Comparison of ENCODE assay signal across 8 cellular contexts in genomic region chr15:73992594-73992898, GRCh38. TPM values are rescaled to one million over a fixed set of nuclear protein-coding genes. Genes with fewer than 3 reads are reported as not detected.
DNase-seq lines count a peak whose midpoint lies in the region; ATAC-seq and TF ChIP-seq lines count a peak whose summit lies in the region.

No MANE protein-coding gene starts in this region.

- H3K4me1 Mint-ChIP-seq in endothelial cell (ENCODE audit: unreplicated experiment): peaks cover 48% of the 10 kb centered on the region

- peak overlapping the region; percentile 44 for H4K8ac ChIP-seq in trophoblast cell (ENCODE audit: low read depth, low read length)

- no peak overlapping the region for H3K9ac ChIP-seq in trophoblast cell (ENCODE audit: low read length)

- no peaks in the 10 kb centered on the region for H3K9me3 ChIP-seq in DOHH2 (ENCODE audit: control insufficient read depth, insufficient read depth, low read length)
- H3K9me3 ChIP-seq in Peyer's patch: no peaks in the 10 kb centered on the region
- peaks cover 2% of the 10 kb centered on the region for H3K9me3 ChIP-seq in trophoblast cell (ENCODE audit: insufficient read depth, low read depth, low read length)

- no peak overlapping the region for H3K18ac ChIP-seq in trophoblast cell (ENCODE audit: low read length)

- H2BK120ac ChIP-seq in trophoblast cell (ENCODE audit: insufficient read depth, low read length, poor library complexity): no peak overlapping the region

- H3K23ac ChIP-seq in trophoblast cell (ENCODE audit: low read length): no peak overlapping the region

- no peaks in the 10 kb centered on the region for H3F3A ChIP-seq in DOHH2 (ENCODE audit: control insufficient read depth, insufficient read depth)

- in situ Hi-C loops in G401 (cut with HindIII; ENCODE audit: low sequenced_read_pairs) (no loop called here), GM13977 (cut with MboI; ENCODE audit: low pct_unique_long_range_greater_than_20kb, low sequenced_read_pairs, unreplicated experiment) (no loop called here)

- H3K14ac ChIP-seq in trophoblast cell (ENCODE audit: low read length): no peak overlapping the region

- no peak for TF ChIP-seq CTCF in DOHH2 (IDR thresholded peaks at IDR 0.05; ENCODE audit: low read depth, low read length, poor library complexity, severe bottlenecking)
- TF ChIP-seq CTCF in Peyer's patch (IDR thresholded peaks at IDR 0.05): no peak
- TF ChIP-seq CTCF in endothelial cell (IDR thresholded peaks at IDR 0.05; ENCODE audit: unreplicated experiment): peak; percentile 29
- TF ChIP-seq CTCF in GM13977 (IDR thresholded peaks at IDR 0.05; ENCODE audit: extremely low read depth, insufficient read depth, missing control alignments): no peak

- no peak overlapping the region for H4K91ac ChIP-seq in trophoblast cell (ENCODE audit: low read depth, low read length)

- no peaks in the 10 kb centered on the region for H3K9me2 ChIP-seq in DOHH2 (replicated peaks; ENCODE audit: control insufficient read depth, low read length)

- ATAC-seq in HG03095 (IDR thresholded peaks at IDR 0.05; ENCODE audit: unreplicated experiment): no peak

- H3K27me3 ChIP-seq in DOHH2 (ENCODE audit: control insufficient read depth, low read length) (no peaks in the 10 kb centered on the region), Peyer's patch (no peaks in the 10 kb centered on the region), trophoblast cell (ENCODE audit: insufficient read depth, low read length) (no peaks in the 10 kb centered on the region)

- no peak overlapping the region for H2BK5ac ChIP-seq in trophoblast cell (ENCODE audit: low read depth, low read length, poor library complexity)

- H3K79me2 ChIP-seq in DOHH2 (ENCODE audit: control insufficient read depth, low read length) (peaks cover 9% of the 10 kb centered on the region), trophoblast cell (ENCODE audit: control insufficient read depth, insufficient read depth, low read length, poor library complexity) (peaks cover 6% of the 10 kb centered on the region)

- WGBS in trophoblast cell (ENCODE audit: extremely low coverage, insufficient coverage, insufficient read length): no CpG with 5 or more reads among the region's 5 CpGs

- TF ChIP-seq POLR2A in Peyer's patch (IDR thresholded peaks at IDR 0.05): no peak

- H3K9me3 Mint-ChIP-seq in endothelial cell (ENCODE audit: unreplicated experiment): no peaks in the 10 kb centered on the region

- H3K36me3 ChIP-seq in DOHH2 (ENCODE audit: control insufficient read depth, low read length) (no peaks in the 10 kb centered on the region), Peyer's patch (no peaks in the 10 kb centered on the region), trophoblast cell (ENCODE audit: control insufficient read depth in 1 of 2, insufficient read depth in 2 of 2, low read length in 2 of 2) (no peaks in the 10 kb centered on the region)

- H2AK5ac ChIP-seq in trophoblast cell (ENCODE audit: low read length): no peak overlapping the region

- peaks cover 13% of the 10 kb centered on the region for H3K27me3 Mint-ChIP-seq in endothelial cell (ENCODE audit: unreplicated experiment)

- H4K20me1 ChIP-seq in DOHH2 (ENCODE audit: control insufficient read depth, insufficient read depth, low read depth, low read length): no peaks in the 10 kb centered on the region

- H3K4me2 ChIP-seq in DOHH2 (ENCODE audit: low read length) (peak overlapping the region; percentile 70), trophoblast cell (ENCODE audit: low read length) (peak overlapping the region; percentile 31)

- peak overlapping the region; percentile 83 for H3K4me3 Mint-ChIP-seq in endothelial cell (ENCODE audit: unreplicated experiment)

- H3K27ac ChIP-seq in DOHH2 (ENCODE audit: low read depth, low read length) (no peak overlapping the region), Peyer's patch (peak overlapping the region in 3 of 4 donors; percentile 80 to 86 (median 81)), trophoblast cell (ENCODE audit: low read depth, low read length) (no peak overlapping the region)

- DNase-seq in Peyer's patch (no peak), endothelial cell (ENCODE audit: low spot score) (no peak), trophoblast cell (no peak), G401 (ENCODE audit: low spot score) (no peak), SKM-1 treated with dmso at 0.1 percent for 144 hours (lab: John Stamatoyannopoulos, UW; ENCODE audit: unreplicated experiment) (no peak), GM13977 (ENCODE audit: low spot score) (no peak)

- peaks cover 7% of the 10 kb centered on the region for H3K79me1 ChIP-seq in trophoblast cell (ENCODE audit: low read length)

- peaks cover 2% of the 10 kb centered on the region for H3K36me3 Mint-ChIP-seq in endothelial cell (ENCODE audit: low read depth, unreplicated experiment)

- no peak overlapping the region for H2BK12ac ChIP-seq in trophoblast cell (ENCODE audit: low read length)

- no peak overlapping the region for H3K4ac ChIP-seq in trophoblast cell (ENCODE audit: low read depth, low read length)

- no peak overlapping the region for H4K12ac ChIP-seq in trophoblast cell (ENCODE audit: low read depth, low read length)

- H3K4me1 ChIP-seq in DOHH2 (ENCODE audit: control insufficient read depth, low read length) (peaks cover 45% of the 10 kb centered on the region), Peyer's patch (peaks cover 0 to 74% (median 24%) of the 10 kb centered on the region in 4 donors), trophoblast cell (ENCODE audit: control insufficient read depth in 1 of 2, insufficient read depth in 2 of 2, low read length in 2 of 2) (peaks cover 10 to 15% of the 10 kb centered on the region in 2 experiments)

- H3K27ac Mint-ChIP-seq in endothelial cell (ENCODE audit: unreplicated experiment): no peak overlapping the region

- peak overlapping the region; percentile 12 for H2AFZ ChIP-seq in trophoblast cell (ENCODE audit: insufficient read depth, low read length, poor library complexity)

- H3K4me3 ChIP-seq in DOHH2 (ENCODE audit: low read length): peak overlapping the region; percentile 91
- H3K4me3 ChIP-seq in Peyer's patch: peak overlapping the region in 3 of 4 donors; percentile 77 to 84 (median 82)
- H3K4me3 ChIP-seq in trophoblast cell (ENCODE audit: low read depth, low read length): no peak overlapping the region

RNA-seq across cellular contexts. Expression of gene STOML1, which starts 0.5 kb away (rescaled TPM):
- total RNA-seq in Peyer's patch (10 to 100 TPM in 3 of 4 donors, not detected in 1; 10.9 to 24.5 (median 13.5) TPM), endothelial cell (ENCODE audit: unreplicated experiment) (14.3 TPM)
- 4.0 and 4.1 TPM in 2 replicates for polyA plus RNA-seq in trophoblast cell (2013)
- total RNA-seq in G401 (2014; rRNA removed; shearing (Covaris generic)): 6.0 and 13.0 TPM in 2 replicates

RNA-seq across cellular contexts. Expression of gene PML, which starts 2.0 kb away (rescaled TPM):
- total RNA-seq in Peyer's patch (100 to 1,000 TPM in 1 of 4 donors, 10 to 100 TPM in 3; 52.4 to 116 (median 82.9) TPM), endothelial cell (ENCODE audit: unreplicated experiment) (161 TPM)
- polyA plus RNA-seq in trophoblast cell (2013): 18.7 and 18.8 TPM in 2 replicates
- 5.8 and 8.7 TPM in 2 replicates for total RNA-seq in G401 (2014; rRNA removed; shearing (Covaris generic))

Comparison
In these comparisons a context has a peak if more than half of its experiments do, and no peak if none do; other contexts are left out.
1. H3K27ac ChIP-seq: peak in Peyer's patch (3 of 4); none in DOHH2 (single experiment) and trophoblast cell (single experiment).